30 cellular contexts compared by ENCODE assay signal in the genomic region with DNA sequence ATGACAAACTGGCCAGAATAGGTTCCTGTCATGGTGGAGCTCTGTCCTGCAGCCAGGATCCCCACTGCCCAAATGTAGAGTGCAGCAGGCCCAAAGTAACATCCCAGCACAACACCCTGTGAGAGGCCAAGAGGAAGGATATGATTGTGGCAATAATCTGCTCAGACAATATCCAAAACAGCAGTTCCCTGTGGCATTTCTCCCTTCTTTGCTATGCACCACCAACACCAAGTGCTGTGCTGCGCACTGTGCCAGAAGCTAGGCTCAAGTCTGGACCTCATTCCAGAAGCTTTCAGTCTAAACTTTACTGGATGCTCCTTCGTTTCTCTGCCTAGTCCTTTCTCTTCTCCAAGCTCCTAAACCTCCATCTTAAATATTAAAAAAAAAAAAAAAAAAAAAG. TPM values are rescaled to one million over a fixed set of nuclear protein-coding genes. Genes with fewer than 3 reads are reported as not detected.
A peak's percentile ranks its signal among the peaks of the same experiment; 100 is the strongest.
DNase-seq lines count a peak whose midpoint lies in the region; ATAC-seq, FAIRE-seq and TF ChIP-seq lines count a peak whose summit lies in the region.
"Had no signal": no experiment of that assay in that cellular context is flagged by ENCODE, and none has a peak within 500 bp of the region (broad histone marks: within the 10 kb centered on the region; RNA-seq: fewer than 3 reads in every experiment).

No MANE protein-coding gene starts in this region.

- no peak for FAIRE-seq in kidney (lab: Jason Lieb, UNC)
- FAIRE-seq: GM12891, H54 had no signal

- no peaks in the 10 kb centered on the region for H3K27me3 Mint-ChIP-seq in naive thymus-derived CD8-positive, alpha-beta T cell

- no peak overlapping the region for H2AFZ ChIP-seq in GM23248
- H2AFZ ChIP-seq: hepatocyte had no signal

- H3K36me3 ChIP-seq in cardiac muscle cell (peaks cover 41% of the 10 kb centered on the region), kidney (ENCODE audit: control insufficient read depth in 1 of 2, insufficient read depth in 2 of 2, low read length in 2 of 2) (peaks cover 41 to 61% of the 10 kb centered on the region in 2 donors), tibial nerve (peaks cover 0 to 95% (median 27%) of the 10 kb centered on the region in 3 donors), GM23248 (ENCODE audit: low read depth) (peaks cover 14% of the 10 kb centered on the region; the same call in 1 of the 2 replicates)
- H3K36me3 ChIP-seq: uterus had no signal

- H3K9me3 ChIP-seq in cardiac muscle cell (ENCODE audit: low read depth) = no peaks in the 10 kb centered on the region
- no peaks in the 10 kb centered on the region for H3K9me3 ChIP-seq in kidney (ENCODE audit: control insufficient read depth in 1 of 2, low read length in 2 of 2)
- H3K9me3 ChIP-seq in tibial nerve = no peaks in the 10 kb centered on the region
- H3K9me3 ChIP-seq in GM23248 (ENCODE audit: low read depth) = no peaks in the 10 kb centered on the region
- H3K9me3 ChIP-seq: Caco-2, uterus had no signal

- H3K9me3 Mint-ChIP-seq in naive thymus-derived CD8-positive, alpha-beta T cell = no peaks in the 10 kb centered on the region
- H3K9me3 Mint-ChIP-seq: activated T-helper 1 cell treated with anti-CD3 and anti-CD28 coated beads, Interleukin-12 subunit alpha, Interleukin-12 subunit beta, Interleukin-2, Interleukin-4 antibody, amounts not matched to agents 30 ng/mL and 10 ng/mL and 1 ng/mL, durations not matched to agents 14 hours and 24 hours and 36 hours; neural crest cell had no signal

- H3K4me1 ChIP-seq in cardiac muscle cell (ENCODE audit: low read depth) = no peaks in the 10 kb centered on the region
- H3K4me1 ChIP-seq in kidney (ENCODE audit: control insufficient read depth in 1 of 2, insufficient read depth in 1 of 2, low read depth in 1 of 2, low read length in 2 of 2) = no peaks in the 10 kb centered on the region
- peaks cover 0 to 4% (median 2%) of the 10 kb centered on the region in 4 donors for H3K4me1 ChIP-seq in tibial nerve
- H3K4me1 ChIP-seq in GM23248 (ENCODE audit: insufficient read depth) = peaks cover 8% of the 10 kb centered on the region; the same call in 1 of the 2 replicates
- H3K4me1 ChIP-seq: Caco-2, uterus had no signal

- DNase-seq in cardiac muscle cell (ENCODE audit: low read depth in 1 of 2, low spot score in 1 of 2) (peak; percentile 26 to 58), Right ventricle myocardium inferior (ENCODE audit: missing footprints) (no peak), dermis blood vessel endothelial cell (peak; percentile 65), kidney (peak; percentile 81), tibial nerve (ENCODE audit: low spot score in 2 of 2) (peak; percentile 24 to 30), GM23248 (no peak)
- DNase-seq in stimulated activated naive CD4-positive, alpha-beta T cell treated with Interleukin-2 at 50 U/mL for 16 hours (lab: John Stamatoyannopoulos, UW) = no peak
- DNase-seq in naive thymus-derived CD8-positive, alpha-beta T cell = no peak
- DNase-seq: activated naive CD4-positive, alpha-beta T cell treated with anti-CD3 and anti-CD28 coated beads, Interleukin-2, amount 50 U/mL, for 16 hours; C1 segment of cervical spinal cord; Caco-2; central memory CD4-positive, alpha-beta T cell; foreskin fibroblast; Karpas-422; NCI-H2171 treated with DMSO at 0.1 percent for 48 hours; NCI-H524 treated with DMSO at 0.1 percent for 48 hours; stimulated activated CD4-positive, alpha-beta T cell treated with anti-CD3 and anti-CD28 coated beads, Interleukin-2, amount 100 ng/mL, for 24 hours; T-helper 9 cell; uterus; WERI-Rb-1 had no signal

- H3K79me2 ChIP-seq in GM23248 (ENCODE audit: insufficient read depth) = no peaks in the 10 kb centered on the region
- H3K79me2 ChIP-seq: hepatocyte had no signal

- TF ChIP-seq POLR2A in tibial nerve (IDR thresholded peaks at IDR 0.05) = no peak

- H3K27ac ChIP-seq in cardiac muscle cell = no peak overlapping the region
- no peak overlapping the region for H3K27ac ChIP-seq in kidney (ENCODE audit: low read depth in 2 of 2, low read length in 2 of 2)
- H3K27ac ChIP-seq in tibial nerve = no peak overlapping the region
- H3K27ac ChIP-seq in GM23248 = no peak overlapping the region
- H3K27ac ChIP-seq: hepatocyte, RWPE1, skin epidermis, uterus, WERI-Rb-1 had no signal

- ATAC-seq in Right ventricle myocardium inferior = no peak
- ATAC-seq in naive thymus-derived CD8-positive, alpha-beta T cell = no peak

- TF ChIP-seq EP300 in tibial nerve (IDR thresholded peaks at IDR 0.05) = no peak

- H3K27me3 ChIP-seq in cardiac muscle cell (no peaks in the 10 kb centered on the region), tibial nerve (no peaks in the 10 kb centered on the region), GM23248 (replicated peaks; ENCODE audit: insufficient read depth) (no peaks in the 10 kb centered on the region)
- H3K27me3 ChIP-seq: dorsolateral prefrontal cortex, hepatocyte, uterus had no signal

- no peak overlapping the region for H3K9ac ChIP-seq in kidney (ENCODE audit: low read length in 2 of 2)
- H3K9ac ChIP-seq in GM23248 = no peak overlapping the region

- peaks cover 0 to 3% (median under 1%) of the 10 kb centered on the region in 4 donors for H3K4me1 Mint-ChIP-seq in naive thymus-derived CD8-positive, alpha-beta T cell
- H3K4me1 Mint-ChIP-seq: neural crest cell had no signal

- intact Hi-C loops in Right ventricle myocardium inferior (cut with DNase I) = no loop called here
- intact Hi-C loops in kidney (cut with DNase I) = no loop called here

- POLR2A ChIA-PET in naive thymus-derived CD8-positive, alpha-beta T cell (lab: Charles Lee) = no interaction called here

- 13 to 15% methylated on average over 2 of the region's 2 CpGs for WGBS in tibial nerve, 2 donors
- WGBS in GM23248 (ENCODE audit: low coverage in 1 of 2, low lambda C conversion rate in 2 of 2, missing lambda C conversion rate in 2 of 2), 2 experiments = 30 to 31% methylated on average over 2 of the region's 2 CpGs

- peaks cover 4 to 93% (median 49%) of the 10 kb centered on the region in 3 donors for H3K36me3 Mint-ChIP-seq in naive thymus-derived CD8-positive, alpha-beta T cell

- in situ Hi-C loops in GM23248 (cut with MboI) = no loop called here

- TF ChIP-seq CTCF in cardiac muscle cell (IDR thresholded peaks at IDR 0.05; ENCODE audit: low read depth, low read length) (no peak), kidney (IDR thresholded peaks at IDR 0.05; ENCODE audit: borderline replicate concordance, extremely low read depth, insufficient read depth) (no peak), tibial nerve (IDR thresholded peaks at IDR 0.05) (no peak)

- no peak overlapping the region for H3K4me3 Mint-ChIP-seq in naive thymus-derived CD8-positive, alpha-beta T cell
- H3K4me3 Mint-ChIP-seq: activated T-helper 1 cell treated with anti-CD3 and anti-CD28 coated beads, Interleukin-12 subunit alpha, Interleukin-12 subunit beta, Interleukin-2, Interleukin-4 antibody, amounts not matched to agents 30 ng/mL and 10 ng/mL and 1 ng/mL, durations not matched to agents 14 hours and 24 hours and 36 hours; neural crest cell had no signal

- H3K4me3 ChIP-seq in cardiac muscle cell = no peak overlapping the region
- no peak overlapping the region for H3K4me3 ChIP-seq in kidney (ENCODE audit: low read length in 2 of 2)
- no peak overlapping the region for H3K4me3 ChIP-seq in tibial nerve
- H3K4me3 ChIP-seq in GM23248 = no peak overlapping the region
- H3K4me3 ChIP-seq: dorsolateral prefrontal cortex, hepatocyte, skin epidermis, uterus had no signal

- H3K9me2 ChIP-seq in GM23248 (ENCODE audit: insufficient read depth) = no peaks in the 10 kb centered on the region

- no peaks in the 10 kb centered on the region for H4K20me1 ChIP-seq in GM23248 (ENCODE audit: insufficient read depth)

- no peak overlapping the region for H3K4me2 ChIP-seq in GM23248 (ENCODE audit: unreplicated experiment)
- H3K4me2 ChIP-seq: hepatocyte had no signal

- no peak overlapping the region for H3K27ac Mint-ChIP-seq in naive thymus-derived CD8-positive, alpha-beta T cell
- H3K27ac Mint-ChIP-seq: activated T-helper 1 cell treated with anti-CD3 and anti-CD28 coated beads, Interleukin-12 subunit alpha, Interleukin-12 subunit beta, Interleukin-2, Interleukin-4 antibody, amounts not matched to agents 30 ng/mL and 10 ng/mL and 1 ng/mL, durations not matched to agents 14 hours and 24 hours and 36 hours had no signal

- H3F3A ChIP-seq in GM23248 (ENCODE audit: insufficient read depth) = peaks cover 13% of the 10 kb centered on the region

RNA-seq across cellular contexts. Expression of a gene that starts 33.4 kb away (rescaled TPM):
- total RNA-seq in cardiac muscle cell (26.9 and 30.5 TPM in 2 replicates), Right ventricle myocardium inferior (23.7 TPM), dermis blood vessel endothelial cell (33.9 and 36.8 TPM in 2 replicates), kidney (90.2 TPM), tibial nerve (10 to 100 TPM; 44.0 to 81.9 (median 51.2) TPM)
- polyA plus RNA-seq in cardiac muscle cell (33.3 and 41.3 TPM in 2 replicates), kidney (ENCODE audit: insufficient read depth, low read depth, low replicate concordance) (22.3 TPM), GM23248 (2016; fragmentation: Nextera tagmentation; extraction: Ambion mirVana) (18.2 and 18.7 TPM in 2 replicates)
- total RNA-seq in GM23248 (2014; rRNA removed; shearing (Covaris generic)) = 16.3 and 22.8 TPM in 2 replicates
- 10 to 100 TPM; 66.0 to 70.2 TPM for total RNA-seq in naive thymus-derived CD8-positive, alpha-beta T cell
- 10 to 100 TPM in 1 of 3 donors, 1 to 10 TPM in 2; 6.9 to 17.2 (median 9.0) TPM for polyA plus RNA-seq in naive thymus-derived CD8-positive, alpha-beta T cell

RNA-seq across cellular contexts. Expression of a gene that starts 40.5 kb away (rescaled TPM):
- total RNA-seq in cardiac muscle cell = not detected in 2 replicates
- polyA plus RNA-seq in cardiac muscle cell = not detected in 2 replicates
- not detected for total RNA-seq in Right ventricle myocardium inferior
- not detected in 2 replicates for total RNA-seq in dermis blood vessel endothelial cell
- not detected for total RNA-seq in kidney
- polyA plus RNA-seq in kidney (ENCODE audit: insufficient read depth, low read depth, low replicate concordance) = not detected
- total RNA-seq in tibial nerve = not detected
- not detected in 2 replicates for total RNA-seq in GM23248 (2014; rRNA removed; shearing (Covaris generic))
- not detected in 2 replicates for polyA plus RNA-seq in GM23248 (2016; fragmentation: Nextera tagmentation; extraction: Ambion mirVana)
- not detected for total RNA-seq in naive thymus-derived CD8-positive, alpha-beta T cell
- polyA plus RNA-seq in naive thymus-derived CD8-positive, alpha-beta T cell = not detected
- total RNA-seq: activated T-helper 1 cell treated with anti-CD3 and anti-CD28 coated beads, Interleukin-12 subunit alpha, Interleukin-12 subunit beta, Interleukin-2, Interleukin-4 antibody, amounts not matched to agents 30 ng/mL and 10 ng/mL and 1 ng/mL, durations not matched to agents 14 hours and 24 hours and 36 hours; Caco-2; hepatocyte; liver; mucosa of gallbladder; neural crest cell; uterus had no signal
- polyA plus RNA-seq: hepatocyte, liver had no signal

RNA-seq across cellular contexts. Expression of a gene that starts 55.3 kb away (rescaled TPM):
- 30.3 and 47.3 TPM in 2 replicates for total RNA-seq in cardiac muscle cell
- 23.5 and 33.5 TPM in 2 replicates for polyA plus RNA-seq in cardiac muscle cell
- total RNA-seq in Right ventricle myocardium inferior = 17.0 TPM
- total RNA-seq in dermis blood vessel endothelial cell = 35.2 and 39.9 TPM in 2 replicates
- 54.4 TPM for total RNA-seq in kidney
- polyA plus RNA-seq in kidney (ENCODE audit: insufficient read depth, low read depth, low replicate concordance) = 68.2 TPM
- 10 to 100 TPM; 52.3 to 72.4 (median 66.7) TPM for total RNA-seq in tibial nerve
- 29.8 and 67.5 TPM in 2 replicates for total RNA-seq in GM23248 (2014; rRNA removed; shearing (Covaris generic))
- 14.5 and 16.3 TPM in 2 replicates for polyA plus RNA-seq in GM23248 (2016; fragmentation: Nextera tagmentation; extraction: Ambion mirVana)
- total RNA-seq in naive thymus-derived CD8-positive, alpha-beta T cell = 10 to 100 TPM; 88.4 to 91.2 TPM
- 10 to 100 TPM; 30.1 to 36.3 (median 30.9) TPM for polyA plus RNA-seq in naive thymus-derived CD8-positive, alpha-beta T cell

Comparison
In these comparisons a context has a peak if more than half of its experiments do, and no peak if none do; other contexts are left out.
1. DNase-seq: peak in cardiac muscle cell (2 of 2), dermis blood vessel endothelial cell (single experiment), kidney (single experiment) and tibial nerve (2 of 2); none in Right ventricle myocardium inferior (single experiment), GM23248 (single experiment), stimulated activated naive CD4-positive, alpha-beta T cell treated with Interleukin-2 at 50 U/mL for 16 hours (single experiment) and naive thymus-derived CD8-positive, alpha-beta T cell (0 of 10).